In the genomic region with DNA sequence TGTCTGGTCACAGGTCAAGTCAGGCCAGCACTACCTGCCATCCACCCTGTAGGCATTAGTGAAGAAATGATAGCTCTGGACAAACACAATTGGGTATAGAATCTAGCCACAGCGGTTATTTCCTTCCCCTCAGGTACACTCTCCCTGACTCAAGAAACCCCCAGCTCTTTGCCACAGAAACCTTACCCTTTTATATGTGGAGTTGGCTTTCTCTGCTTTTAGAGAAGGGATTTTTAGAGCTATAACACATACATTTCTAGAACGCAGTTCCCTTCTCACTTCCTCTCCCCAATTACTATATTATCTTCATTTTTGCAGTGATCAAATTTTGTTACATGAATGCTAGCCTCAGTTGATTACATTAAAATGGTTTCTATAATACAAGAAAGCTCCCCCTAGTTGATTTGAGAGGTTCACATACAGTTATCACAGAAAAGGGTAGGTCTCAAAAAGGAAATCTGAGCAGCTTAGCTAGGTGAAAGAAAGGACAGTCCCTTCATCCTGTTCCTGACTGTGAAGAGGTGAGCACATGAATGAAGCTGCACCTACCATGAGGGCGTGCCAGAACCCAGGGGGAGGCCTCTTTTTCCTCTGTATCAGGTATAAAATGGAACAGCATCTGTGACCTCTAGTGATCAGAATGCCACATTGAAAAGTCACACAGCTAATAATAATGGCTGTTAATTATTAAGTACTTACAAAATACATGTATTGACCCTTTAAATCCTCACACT, we compare ENCODE assay signal across 1 cellular context.
TF ChIP-seq lines count a peak whose summit lies in the region.

No MANE protein-coding gene starts in this region.

TF ChIP-seq in GM23338, 12 proteins besides CTCF, POLR2A, EP300 and RAD21:
- TF ChIP-seq EZH2 (IDR thresholded peaks at IDR 0.05; ENCODE audit: low read depth, unreplicated experiment): no peak
- TF ChIP-seq JUNB (IDR thresholded peaks at IDR 0.05; ENCODE audit: unreplicated experiment): no peak
- no peak for TF ChIP-seq CREB1 (CRISPR knock-in tag; IDR thresholded peaks at IDR 0.05; ENCODE audit: low read depth)
- TF ChIP-seq, protein P1, sequence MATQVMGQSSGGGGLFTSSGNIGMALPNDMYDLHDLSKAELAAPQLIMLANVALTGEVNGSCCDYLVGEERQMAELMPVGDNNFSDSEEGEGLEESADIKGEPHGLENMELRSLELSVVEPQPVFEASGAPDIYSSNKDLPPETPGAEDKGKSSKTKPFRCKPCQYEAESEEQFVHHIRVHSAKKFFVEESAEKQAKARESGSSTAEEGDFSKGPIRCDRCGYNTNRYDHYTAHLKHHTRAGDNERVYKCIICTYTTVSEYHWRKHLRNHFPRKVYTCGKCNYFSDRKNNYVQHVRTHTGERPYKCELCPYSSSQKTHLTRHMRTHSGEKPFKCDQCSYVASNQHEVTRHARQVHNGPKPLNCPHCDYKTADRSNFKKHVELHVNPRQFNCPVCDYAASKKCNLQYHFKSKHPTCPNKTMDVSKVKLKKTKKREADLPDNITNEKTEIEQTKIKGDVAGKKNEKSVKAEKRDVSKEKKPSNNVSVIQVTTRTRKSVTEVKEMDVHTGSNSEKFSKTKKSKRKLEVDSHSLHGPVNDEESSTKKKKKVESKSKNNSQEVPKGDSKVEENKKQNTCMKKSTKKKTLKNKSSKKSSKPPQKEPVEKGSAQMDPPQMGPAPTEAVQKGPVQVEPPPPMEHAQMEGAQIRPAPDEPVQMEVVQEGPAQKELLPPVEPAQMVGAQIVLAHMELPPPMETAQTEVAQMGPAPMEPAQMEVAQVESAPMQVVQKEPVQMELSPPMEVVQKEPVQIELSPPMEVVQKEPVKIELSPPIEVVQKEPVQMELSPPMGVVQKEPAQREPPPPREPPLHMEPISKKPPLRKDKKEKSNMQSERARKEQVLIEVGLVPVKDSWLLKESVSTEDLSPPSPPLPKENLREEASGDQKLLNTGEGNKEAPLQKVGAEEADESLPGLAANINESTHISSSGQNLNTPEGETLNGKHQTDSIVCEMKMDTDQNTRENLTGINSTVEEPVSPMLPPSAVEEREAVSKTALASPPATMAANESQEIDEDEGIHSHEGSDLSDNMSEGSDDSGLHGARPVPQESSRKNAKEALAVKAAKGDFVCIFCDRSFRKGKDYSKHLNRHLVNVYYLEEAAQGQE (IDR thresholded peaks at IDR 0.05; ENCODE audit: unreplicated experiment): no peak
- TF ChIP-seq, protein P2, sequence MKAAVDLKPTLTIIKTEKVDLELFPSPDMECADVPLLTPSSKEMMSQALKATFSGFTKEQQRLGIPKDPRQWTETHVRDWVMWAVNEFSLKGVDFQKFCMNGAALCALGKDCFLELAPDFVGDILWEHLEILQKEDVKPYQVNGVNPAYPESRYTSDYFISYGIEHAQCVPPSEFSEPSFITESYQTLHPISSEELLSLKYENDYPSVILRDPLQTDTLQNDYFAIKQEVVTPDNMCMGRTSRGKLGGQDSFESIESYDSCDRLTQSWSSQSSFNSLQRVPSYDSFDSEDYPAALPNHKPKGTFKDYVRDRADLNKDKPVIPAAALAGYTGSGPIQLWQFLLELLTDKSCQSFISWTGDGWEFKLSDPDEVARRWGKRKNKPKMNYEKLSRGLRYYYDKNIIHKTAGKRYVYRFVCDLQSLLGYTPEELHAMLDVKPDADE (IDR thresholded peaks at IDR 0.05): no peak
- TF ChIP-seq POLR2AphosphoS5 (IDR thresholded peaks at IDR 0.05; ENCODE audit: low read depth): no peak
- TF ChIP-seq ZNF114 (CRISPR knock-in tag; IDR thresholded peaks at IDR 0.05): no peak
- TF ChIP-seq NANOG (IDR thresholded peaks at IDR 0.05; ENCODE audit: borderline replicate concordance): no peak
- TF ChIP-seq EZH2phosphoT487 (IDR thresholded peaks at IDR 0.05; ENCODE audit: unreplicated experiment): no peak
- TF ChIP-seq, protein P3, sequence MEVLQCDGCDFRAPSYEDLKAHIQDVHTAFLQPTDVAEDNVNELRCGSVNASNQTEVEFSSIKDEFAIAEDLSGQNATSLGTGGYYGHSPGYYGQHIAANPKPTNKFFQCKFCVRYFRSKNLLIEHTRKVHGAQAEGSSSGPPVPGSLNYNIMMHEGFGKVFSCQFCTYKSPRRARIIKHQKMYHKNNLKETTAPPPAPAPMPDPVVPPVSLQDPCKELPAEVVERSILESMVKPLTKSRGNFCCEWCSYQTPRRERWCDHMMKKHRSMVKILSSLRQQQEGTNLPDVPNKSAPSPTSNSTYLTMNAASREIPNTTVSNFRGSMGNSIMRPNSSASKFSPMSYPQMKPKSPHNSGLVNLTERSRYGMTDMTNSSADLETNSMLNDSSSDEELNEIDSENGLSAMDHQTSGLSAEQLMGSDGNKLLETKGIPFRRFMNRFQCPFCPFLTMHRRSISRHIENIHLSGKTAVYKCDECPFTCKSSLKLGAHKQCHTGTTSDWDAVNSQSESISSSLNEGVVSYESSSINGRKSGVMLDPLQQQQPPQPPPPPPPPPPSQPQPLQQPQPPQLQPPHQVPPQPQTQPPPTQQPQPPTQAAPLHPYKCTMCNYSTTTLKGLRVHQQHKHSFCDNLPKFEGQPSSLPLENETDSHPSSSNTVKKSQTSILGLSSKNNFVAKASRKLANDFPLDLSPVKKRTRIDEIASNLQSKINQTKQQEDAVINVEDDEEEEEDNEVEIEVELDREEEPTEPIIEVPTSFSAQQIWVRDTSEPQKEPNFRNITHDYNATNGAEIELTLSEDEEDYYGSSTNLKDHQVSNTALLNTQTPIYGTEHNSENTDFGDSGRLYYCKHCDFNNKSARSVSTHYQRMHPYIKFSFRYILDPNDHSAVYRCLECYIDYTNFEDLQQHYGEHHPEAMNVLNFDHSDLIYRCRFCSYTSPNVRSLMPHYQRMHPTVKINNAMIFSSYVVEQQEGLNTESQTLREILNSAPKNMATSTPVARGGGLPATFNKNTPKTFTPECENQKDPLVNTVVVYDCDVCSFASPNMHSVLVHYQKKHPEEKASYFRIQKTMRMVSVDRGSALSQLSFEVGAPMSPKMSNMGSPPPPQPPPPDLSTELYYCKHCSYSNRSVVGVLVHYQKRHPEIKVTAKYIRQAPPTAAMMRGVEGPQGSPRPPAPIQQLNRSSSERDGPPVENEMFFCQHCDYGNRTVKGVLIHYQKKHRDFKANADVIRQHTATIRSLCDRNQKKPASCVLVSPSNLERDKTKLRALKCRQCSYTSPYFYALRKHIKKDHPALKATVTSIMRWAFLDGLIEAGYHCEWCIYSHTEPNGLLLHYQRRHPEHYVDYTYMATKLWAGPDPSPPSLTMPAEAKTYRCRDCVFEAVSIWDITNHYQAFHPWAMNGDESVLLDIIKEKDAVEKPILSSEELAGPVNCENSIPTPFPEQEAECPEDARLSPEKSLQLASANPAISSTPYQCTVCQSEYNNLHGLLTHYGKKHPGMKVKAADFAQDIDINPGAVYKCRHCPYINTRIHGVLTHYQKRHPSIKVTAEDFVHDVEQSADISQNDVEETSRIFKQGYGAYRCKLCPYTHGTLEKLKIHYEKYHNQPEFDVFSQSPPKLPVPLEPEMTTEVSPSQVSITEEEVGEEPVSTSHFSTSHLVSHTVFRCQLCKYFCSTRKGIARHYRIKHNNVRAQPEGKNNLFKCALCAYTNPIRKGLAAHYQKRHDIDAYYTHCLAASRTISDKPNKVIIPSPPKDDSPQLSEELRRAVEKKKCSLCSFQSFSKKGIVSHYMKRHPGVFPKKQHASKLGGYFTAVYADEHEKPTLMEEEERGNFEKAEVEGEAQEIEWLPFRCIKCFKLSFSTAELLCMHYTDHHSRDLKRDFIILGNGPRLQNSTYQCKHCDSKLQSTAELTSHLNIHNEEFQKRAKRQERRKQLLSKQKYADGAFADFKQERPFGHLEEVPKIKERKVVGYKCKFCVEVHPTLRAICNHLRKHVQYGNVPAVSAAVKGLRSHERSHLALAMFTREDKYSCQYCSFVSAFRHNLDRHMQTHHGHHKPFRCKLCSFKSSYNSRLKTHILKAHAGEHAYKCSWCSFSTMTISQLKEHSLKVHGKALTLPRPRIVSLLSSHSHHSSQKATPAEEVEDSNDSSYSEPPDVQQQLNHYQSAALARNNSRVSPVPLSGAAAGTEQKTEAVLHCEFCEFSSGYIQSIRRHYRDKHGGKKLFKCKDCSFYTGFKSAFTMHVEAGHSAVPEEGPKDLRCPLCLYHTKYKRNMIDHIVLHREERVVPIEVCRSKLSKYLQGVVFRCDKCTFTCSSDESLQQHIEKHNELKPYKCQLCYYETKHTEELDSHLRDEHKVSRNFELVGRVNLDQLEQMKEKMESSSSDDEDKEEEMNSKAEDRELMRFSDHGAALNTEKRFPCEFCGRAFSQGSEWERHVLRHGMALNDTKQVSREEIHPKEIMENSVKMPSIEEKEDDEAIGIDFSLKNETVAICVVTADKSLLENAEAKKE (CRISPR knock-in tag; IDR thresholded peaks at IDR 0.05): no peak
- TF ChIP-seq ZNF331 (CRISPR knock-in tag; IDR thresholded peaks at IDR 0.05; ENCODE audit: low read depth): no peak
- no peak for TF ChIP-seq STAT1 (IDR thresholded peaks at IDR 0.05; ENCODE audit: unreplicated experiment)
